Comparison of ENCODE assay signal across 9 cellular contexts in the genomic region with DNA sequence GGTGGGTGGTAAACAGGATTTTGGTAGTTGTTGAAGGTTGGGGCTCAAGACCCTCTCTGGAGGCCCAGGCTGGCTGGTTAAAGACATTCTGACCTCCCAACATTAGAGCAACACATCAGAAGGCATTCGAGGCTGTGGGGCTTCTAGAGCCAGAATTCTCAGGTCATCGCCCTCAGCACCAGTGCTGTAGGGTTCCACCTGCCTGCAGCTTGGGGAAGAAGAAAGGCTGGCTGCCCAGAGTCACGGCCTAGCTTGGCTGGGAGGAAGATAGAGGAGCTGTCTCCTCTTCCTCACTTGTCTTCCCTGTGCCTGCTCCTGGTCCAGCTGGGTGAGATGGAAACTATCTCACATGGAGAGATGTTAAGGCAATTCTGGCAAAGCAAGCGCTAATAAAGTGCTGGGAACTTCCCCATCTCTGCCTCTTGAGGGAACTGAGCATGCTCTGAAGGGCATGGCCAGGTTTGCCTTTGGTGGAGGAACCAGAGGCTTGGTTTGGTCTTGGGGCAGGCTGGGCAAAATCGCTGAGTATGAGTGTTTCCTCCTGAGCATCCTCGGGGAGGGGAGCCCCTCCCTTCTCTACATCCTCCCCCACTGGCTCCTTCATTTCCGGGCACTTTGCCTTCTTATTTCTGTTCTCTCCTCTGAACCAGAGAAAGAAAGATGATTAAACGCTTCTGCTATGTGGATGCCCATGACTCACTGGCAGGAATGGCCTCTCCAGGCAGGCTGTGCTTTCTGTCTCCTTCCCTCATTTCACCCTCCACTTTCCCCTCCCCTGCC.
DNase-seq lines count a peak whose midpoint lies in the region; ATAC-seq and TF ChIP-seq lines count a peak whose summit lies in the region.
"Had no signal": no experiment of that assay in that cellular context is flagged by ENCODE, and none has a peak within 500 bp of the region (broad histone marks: within the 10 kb centered on the region; RNA-seq: fewer than 3 reads in every experiment).

No MANE protein-coding gene starts in this region.

- H3K4me3 ChIP-seq in GM23248 (peak overlapping the region; percentile 36; the same call in 1 of the 2 replicates), adipocyte (ENCODE audit: low read length) (no peak overlapping the region), left ventricle myocardium inferior (no peak overlapping the region), skeletal muscle cell (ENCODE audit: low read depth, low read length) (no peak overlapping the region)

- TF ChIP-seq CTCF in left ventricle myocardium inferior (IDR thresholded peaks at IDR 0.05; ENCODE audit: borderline replicate concordance): no peak

- H3K27ac ChIP-seq in GM23248 (peak overlapping the region; percentile 76), left ventricle myocardium inferior (replicated peaks) (peak overlapping the region; percentile 90)

- no peaks in the 10 kb centered on the region for H3K9me2 ChIP-seq in GM23248 (ENCODE audit: insufficient read depth)

- peak overlapping the region; percentile 82 for H2AFZ ChIP-seq in GM23248

- WGBS in GM23248 (ENCODE audit: low coverage in 1 of 2, low lambda C conversion rate in 2 of 2, missing lambda C conversion rate in 2 of 2), 2 experiments: 25 to 26% methylated on average over 8 of the region's 8 CpGs

- no peak for ATAC-seq in GM21381 (IDR thresholded peaks at IDR 0.05; ENCODE audit: unreplicated experiment)

- DNase-seq in GM23248: peak; percentile 98
- peak; percentile 96 for DNase-seq in adipocyte (ENCODE audit: low read depth)
- DNase-seq in left ventricle myocardium inferior: no peak
- peak; percentile 90 for DNase-seq in skeletal muscle cell (ENCODE audit: low read depth)
- no peak for DNase-seq in HuH-7.5 (ENCODE audit: low spot score)
- no peak for DNase-seq in NCI-H187 (lab: John Stamatoyannopoulos, UW)
- DNase-seq in NCI-H2081 (lab: John Stamatoyannopoulos, UW): no peak
- DNase-seq: NCI-H524 had no signal

- H3K9ac ChIP-seq in GM23248: peak overlapping the region; percentile 14
- peak overlapping the region; percentile 33 for H3K9ac ChIP-seq in adipocyte (ENCODE audit: low read length)

- H3K79me2 ChIP-seq in GM23248 (ENCODE audit: insufficient read depth): no peaks in the 10 kb centered on the region

- no peaks in the 10 kb centered on the region for H3K9me3 ChIP-seq in GM23248 (ENCODE audit: low read depth)
- H3K9me3 ChIP-seq in adipocyte (ENCODE audit: control insufficient read depth, low read length): no peaks in the 10 kb centered on the region
- H3K9me3 ChIP-seq in left ventricle myocardium inferior (replicated peaks): no peaks in the 10 kb centered on the region

- H3K36me3 ChIP-seq in GM23248 (ENCODE audit: low read depth) (no peaks in the 10 kb centered on the region), adipocyte (ENCODE audit: control insufficient read depth, insufficient read depth, low read length, severe bottlenecking) (no peaks in the 10 kb centered on the region), left ventricle myocardium inferior (no peaks in the 10 kb centered on the region)

- peaks cover 22% of the 10 kb centered on the region for H3F3A ChIP-seq in GM23248 (ENCODE audit: insufficient read depth)

- intact Hi-C loops in left ventricle myocardium inferior (cut with micrococcal nuclease): no loop called here

- H3K4me2 ChIP-seq in GM23248 (ENCODE audit: unreplicated experiment): peak overlapping the region; percentile 59

- in situ Hi-C loops in GM23248 (cut with MboI): no loop called here

- peaks cover 30% of the 10 kb centered on the region for H3K4me1 ChIP-seq in GM23248 (ENCODE audit: insufficient read depth)
- H3K4me1 ChIP-seq in adipocyte (ENCODE audit: control insufficient read depth, insufficient read depth, low read length): peaks cover 38% of the 10 kb centered on the region
- peaks cover 31% of the 10 kb centered on the region for H3K4me1 ChIP-seq in left ventricle myocardium inferior

- H4K20me1 ChIP-seq in GM23248 (ENCODE audit: insufficient read depth): no peaks in the 10 kb centered on the region

- H3K27me3 ChIP-seq in GM23248 (replicated peaks; ENCODE audit: insufficient read depth) (no peaks in the 10 kb centered on the region), adipocyte (replicated peaks; ENCODE audit: control insufficient read depth, insufficient read depth, low read length) (no peaks in the 10 kb centered on the region), left ventricle myocardium inferior (ENCODE audit: low read depth) (no peaks in the 10 kb centered on the region)

Comparison
In these comparisons a context has a peak if more than half of its experiments do, and no peak if none do; other contexts are left out.
1. DNase-seq: peak in GM23248 (single experiment), adipocyte (single experiment) and skeletal muscle cell (single experiment); none in left ventricle myocardium inferior (single experiment), HuH-7.5 (single experiment), NCI-H187 (0 of 2) and NCI-H2081 (0 of 2).